In genomic region chr12:6778571-6779550, GRCh38 we compare ENCODE assay signal across 8 cellular contexts. TPM values are rescaled to one million over a fixed set of nuclear protein-coding genes. Genes with fewer than 3 reads are reported as not detected.
DNase-seq lines count a peak whose midpoint lies in the region; ATAC-seq and TF ChIP-seq lines count a peak whose summit lies in the region.

No MANE protein-coding gene starts in this region.

- peak; percentile 70 for ATAC-seq in HG02870 (IDR thresholded peaks at IDR 0.05; ENCODE audit: unreplicated experiment)
- ATAC-seq in aorta (ENCODE audit: low FRiP score) = peak; percentile 96

- WGBS in aorta, 2 donors = 3% methylated on average over 29 to 35 of the region's 35 CpGs

- peak; percentile 91 for DNase-seq in GM12865 (ENCODE audit: low read depth)
- peak; percentile 86 for DNase-seq in NCI-H2029 treated with DMSO at 0.1 percent for 48 hours (lab: John Stamatoyannopoulos, UW)
- DNase-seq in T-helper 9 cell = peak; percentile 88
- peak; percentile 85 for DNase-seq in astrocyte of the cerebellum (ENCODE audit: low read depth)
- DNase-seq in hepatic stellate cell (ENCODE audit: low spot score) = peak; percentile 90
- DNase-seq in aorta = peak; percentile 95 to 97

- H3K9me3 ChIP-seq in aorta (ENCODE audit: control insufficient read depth, low read length) = no peaks in the 10 kb centered on the region

- H3K27ac ChIP-seq in rectal smooth muscle tissue (ENCODE audit: low read depth, low read length) = peak overlapping the region; percentile 93
- H3K27ac ChIP-seq in aorta (ENCODE audit: low read depth in 1 of 2, low read length in 2 of 2) = peak overlapping the region in 1 of 2 donors; percentile 2

- H3K4me1 ChIP-seq in rectal smooth muscle tissue (ENCODE audit: control insufficient read depth, insufficient read depth, low read length) (peaks cover 8% of the 10 kb centered on the region), aorta (ENCODE audit: control insufficient read depth in 1 of 2, insufficient read depth in 2 of 2, low read length in 2 of 2) (no peaks in the 10 kb centered on the region)

- H3K4me3 ChIP-seq in GM12865 (ENCODE audit: low read depth, low read length) (peak overlapping the region; percentile 51), astrocyte of the cerebellum (ENCODE audit: low read depth, low read length) (peak overlapping the region; percentile 30), rectal smooth muscle tissue (ENCODE audit: low read length) (peak overlapping the region; percentile 69), aorta (ENCODE audit: low read length in 2 of 2) (peak overlapping the region in 1 of 2 donors; percentile 14)

- H3K27me3 ChIP-seq in rectal smooth muscle tissue (ENCODE audit: control insufficient read depth, insufficient read depth, low read length) = no peaks in the 10 kb centered on the region
- H3K27me3 ChIP-seq in aorta (ENCODE audit: control insufficient read depth in 1 of 2, insufficient read depth in 2 of 2, low read length in 1 of 2) = no peaks in the 10 kb centered on the region

- TF ChIP-seq CTCF in GM12865 (IDR thresholded peaks at IDR 0.05; ENCODE audit: insufficient read depth, low read depth, low read length, missing control alignments) = peak; percentile 85
- peak; percentile 92 for TF ChIP-seq CTCF in astrocyte of the cerebellum (IDR thresholded peaks at IDR 0.05; ENCODE audit: low read depth, low read length, missing control alignments)

- in situ Hi-C loops in astrocyte of the cerebellum (cut with HindIII; ENCODE audit: low sequenced_read_pairs) = no loop called here

- peak overlapping the region; percentile 22 for H3K9ac ChIP-seq in rectal smooth muscle tissue (ENCODE audit: low read length)

- H3K36me3 ChIP-seq in rectal smooth muscle tissue (ENCODE audit: control insufficient read depth, insufficient read depth, low read length) (no peaks in the 10 kb centered on the region), aorta (ENCODE audit: control insufficient read depth in 1 of 2, insufficient read depth in 2 of 2, low read length in 1 of 2) (no peaks in the 10 kb centered on the region)

- intact Hi-C loops in aorta (cut with DNase I) = loop anchor here (1.0 to 10.0 kb wide), 5 partner anchors 26 to 164 kb away; partner anchors contain the start of gene MLF2 (in 2 of the 2)

RNA-seq across cellular contexts. Expression of gene LAG3, which starts 6.5 kb away (rescaled TPM):
- 1 to 10 TPM; 1.2 to 1.8 TPM for total RNA-seq in aorta
- polyA plus RNA-seq in aorta = 1 to 10 TPM in 1 of 2 donors, under 1 TPM in 1; 0.25 to 2.4 TPM

RNA-seq across cellular contexts. Expression of gene CD4, which starts 10.5 kb away (rescaled TPM):
- 10 to 100 TPM; 20.1 to 40.6 TPM for total RNA-seq in aorta
- 10 to 100 TPM in 1 of 2 donors, 1 to 10 TPM in 1; 2.1 to 14.3 TPM for polyA plus RNA-seq in aorta

RNA-seq across cellular contexts. Expression of gene PTMS, which starts 12.7 kb away (rescaled TPM):
- total RNA-seq in aorta = 100 to 1,000 TPM; 358 to 396 TPM
- 100 to 1,000 TPM; 549 to 584 TPM for polyA plus RNA-seq in aorta

RNA-seq across cellular contexts. Expression of gene MLF2, which starts 25.9 kb away (rescaled TPM):
- total RNA-seq in aorta = 100 to 1,000 TPM; 110 to 144 TPM
- polyA plus RNA-seq in aorta = 100 to 1,000 TPM; 134 to 141 TPM

RNA-seq across cellular contexts. Expression of gene GPR162, which starts 42.8 kb away (rescaled TPM):
- total RNA-seq in aorta = 10 to 100 TPM in 1 of 2 donors, 1 to 10 TPM in 1; 4.4 to 16.6 TPM
- polyA plus RNA-seq in aorta = 10 to 100 TPM in 1 of 2 donors, 1 to 10 TPM in 1; 6.0 to 17.2 TPM
